8 cellular contexts compared by ENCODE assay signal in the genomic region with DNA sequence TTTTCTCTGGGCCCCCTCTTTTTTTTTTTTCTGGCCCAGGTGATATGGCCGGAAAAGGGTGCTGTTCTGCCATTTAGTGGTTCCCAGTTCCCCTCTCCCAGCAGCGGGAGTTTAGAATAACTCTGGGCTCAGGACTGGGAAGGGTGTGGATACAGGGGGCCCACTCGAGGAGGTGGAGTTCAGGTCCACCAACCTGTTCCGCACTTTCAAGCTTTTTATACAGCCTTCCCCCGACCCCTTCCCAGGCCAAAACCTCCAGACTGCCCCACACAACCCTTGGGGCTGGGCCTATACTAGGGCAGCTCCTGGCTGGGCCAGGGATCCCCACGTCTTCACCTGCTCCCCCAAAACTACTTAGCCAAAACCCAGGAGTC. TPM values are rescaled to one million over a fixed set of nuclear protein-coding genes. Genes with fewer than 3 reads are reported as not detected.
DNase-seq lines count a peak whose midpoint lies in the region; ATAC-seq lines count a peak whose summit lies in the region.

No MANE protein-coding gene starts in this region.

- H3K4me1 ChIP-seq in mucosa of stomach (ENCODE audit: control insufficient read depth, insufficient read depth, low read length), result peaks cover 42% of the 10 kb centered on the region

- peak overlapping the region; percentile 92 for H3K9ac ChIP-seq in mucosa of stomach (ENCODE audit: low read length)

- DNase-seq in ACHN, result peak; percentile 38
- no peak for DNase-seq in Jurkat, Clone E6-1 (ENCODE audit: low read depth, low spot score)
- no peak for DNase-seq in central memory CD8-positive, alpha-beta T cell (ENCODE audit: low spot score in 2 of 2)
- DNase-seq in central memory CD4-positive, alpha-beta T cell, result no peak
- DNase-seq in NCI-H1694 (lab: John Stamatoyannopoulos, UW), result no peak

- H3K27ac Mint-ChIP-seq in central memory CD8-positive, alpha-beta T cell (ENCODE audit: low read depth), result no peak overlapping the region

- no peaks in the 10 kb centered on the region for H3K9me3 Mint-ChIP-seq in central memory CD8-positive, alpha-beta T cell

- peaks cover 26% of the 10 kb centered on the region for H3K4me1 Mint-ChIP-seq in central memory CD8-positive, alpha-beta T cell

- H3K36me3 Mint-ChIP-seq in central memory CD8-positive, alpha-beta T cell (ENCODE audit: insufficient read depth), result no peaks in the 10 kb centered on the region

- no peak for ATAC-seq in central memory CD8-positive, alpha-beta T cell (replicated peaks; ENCODE audit: extremely low read depth, poor library complexity, severe bottlenecking)
- no peak for ATAC-seq in GM21717 (IDR thresholded peaks at IDR 0.05; ENCODE audit: unreplicated experiment)
- no peak for ATAC-seq in GM18511 (IDR thresholded peaks at IDR 0.05; ENCODE audit: unreplicated experiment)

- H3K9me3 ChIP-seq in mucosa of stomach (ENCODE audit: control insufficient read depth, low read length), result no peaks in the 10 kb centered on the region

- peak overlapping the region; percentile 51 for H3K4me3 Mint-ChIP-seq in central memory CD8-positive, alpha-beta T cell

- H3K4me3 ChIP-seq in Jurkat, Clone E6-1 (ENCODE audit: low read length), result peak overlapping the region; percentile 80
- peak overlapping the region; percentile 71 for H3K4me3 ChIP-seq in mucosa of stomach (ENCODE audit: low read length)

- peaks cover 11% of the 10 kb centered on the region for H3K27me3 ChIP-seq in mucosa of stomach (ENCODE audit: control insufficient read depth, insufficient read depth, low read length)

- H3K36me3 ChIP-seq in mucosa of stomach (ENCODE audit: control insufficient read depth, insufficient read depth, low read length), result no peaks in the 10 kb centered on the region

- in situ Hi-C loops in ACHN (cut with HindIII; ENCODE audit: low pct_ligation_motif_present, low pct_unique_long_range_greater_than_20kb, low sequenced_read_pairs), result no loop called here

- peaks cover 32% of the 10 kb centered on the region for H3K27me3 Mint-ChIP-seq in central memory CD8-positive, alpha-beta T cell

RNA-seq across cellular contexts. Expression of a gene that starts 0.4 kb away (rescaled TPM):
- 3.3 TPM for polyA plus RNA-seq in Jurkat, Clone E6-1 (2012; ENCODE audit: insufficient read depth, insufficient read length)

RNA-seq across cellular contexts. Expression of a gene that starts 25.1 kb away (rescaled TPM):
- 1.8 TPM for polyA plus RNA-seq in Jurkat, Clone E6-1 (2012; ENCODE audit: insufficient read depth, insufficient read length)
